Comparison of ENCODE assay signal across 8 cellular contexts in genomic region chr14:96762650-96763049, GRCh38. TPM values are rescaled to one million over a fixed set of nuclear protein-coding genes. Genes with fewer than 3 reads are reported as not detected.
DNase-seq lines count a peak whose midpoint lies in the region; ATAC-seq lines count a peak whose summit lies in the region.

No MANE protein-coding gene starts in this region.

- CTCF ChIA-PET in activated CD4-positive, alpha-beta T cell treated with anti-CD3 and anti-CD28 coated beads for 36 hours (lab: Charles Lee), result interaction anchor here (0.9 to 1.2 kb wide), 4 partner anchors 21 to 196 kb away, joined by 3 read pairs; no protein-coding TSS in a partner anchor

- H3K9me3 Mint-ChIP-seq in activated CD4-positive, alpha-beta T cell treated with anti-CD3 and anti-CD28 coated beads for 36 hours (ENCODE audit: low read depth), result no peaks in the 10 kb centered on the region
- H3K9me3 Mint-ChIP-seq in activated naive CD8-positive, alpha-beta T cell treated with anti-CD3 and anti-CD28 coated beads for 36 hours, result peaks cover 2% of the 10 kb centered on the region

- intact Hi-C loops in activated CD4-positive, alpha-beta T cell treated with anti-CD3 and anti-CD28 coated beads for 36 hours (cut with DNase I, micrococcal nuclease), result loop anchor here (1.0 kb wide), 1 partner anchor 35 kb away; the partner anchor contains the start of gene VRK1 (in 2 of the 2)

- H3K36me3 Mint-ChIP-seq in activated CD4-positive, alpha-beta T cell treated with anti-CD3 and anti-CD28 coated beads for 36 hours (ENCODE audit: low read depth), result no peaks in the 10 kb centered on the region
- no peaks in the 10 kb centered on the region for H3K36me3 Mint-ChIP-seq in activated naive CD8-positive, alpha-beta T cell treated with anti-CD3 and anti-CD28 coated beads for 36 hours

- H3K4me3 Mint-ChIP-seq in activated CD4-positive, alpha-beta T cell treated with anti-CD3 and anti-CD28 coated beads for 36 hours, result peak overlapping the region; percentile 43
- H3K4me3 Mint-ChIP-seq in activated naive CD8-positive, alpha-beta T cell treated with anti-CD3 and anti-CD28 coated beads for 36 hours, result peak overlapping the region; percentile 56

- H3K4me1 Mint-ChIP-seq in activated CD4-positive, alpha-beta T cell treated with anti-CD3 and anti-CD28 coated beads for 36 hours, result peaks cover 3% of the 10 kb centered on the region
- H3K4me1 Mint-ChIP-seq in activated naive CD8-positive, alpha-beta T cell treated with anti-CD3 and anti-CD28 coated beads for 36 hours, result peaks cover 4% of the 10 kb centered on the region

- DNase-seq in activated CD4-positive, alpha-beta T cell treated with anti-CD3 and anti-CD28 coated beads for 36 hours, result peak; percentile 13
- DNase-seq in activated CD4-positive, alpha-beta T cell treated with anti-CD3 and anti-CD28 coated beads, Interleukin-2, amount 50 U/mL, for 48 hours, result no peak
- DNase-seq in NCI-H526 treated with DMSO at 0.1 percent for 48 hours (lab: John Stamatoyannopoulos, UW) (peak; percentile 81), iris pigment epithelial cell (ENCODE audit: low read depth) (peak; percentile 63)
- DNase-seq in activated naive CD8-positive, alpha-beta T cell treated with anti-CD3 and anti-CD28 coated beads for 36 hours, result no peak

- ATAC-seq in activated CD4-positive, alpha-beta T cell treated with anti-CD3 and anti-CD28 coated beads for 36 hours, result peak; percentile 96
- ATAC-seq in GM21360 (IDR thresholded peaks at IDR 0.05; ENCODE audit: unreplicated experiment) (peak; percentile 100), HG03460 (IDR thresholded peaks at IDR 0.05; ENCODE audit: unreplicated experiment) (peak; percentile 99), GM18520 (IDR thresholded peaks at IDR 0.05; ENCODE audit: unreplicated experiment) (no peak)

- POLR2A ChIA-PET in activated CD4-positive, alpha-beta T cell treated with anti-CD3 and anti-CD28 coated beads for 36 hours (lab: Charles Lee), result interaction anchor here (0.9 kb wide), 1 partner anchor 17 kb away, joined by 3 read pairs; no protein-coding TSS in a partner anchor

- peaks cover 9% of the 10 kb centered on the region for H3K27me3 Mint-ChIP-seq in activated CD4-positive, alpha-beta T cell treated with anti-CD3 and anti-CD28 coated beads for 36 hours
- H3K27me3 Mint-ChIP-seq in activated naive CD8-positive, alpha-beta T cell treated with anti-CD3 and anti-CD28 coated beads for 36 hours, result peaks cover 14% of the 10 kb centered on the region

- no peak overlapping the region for H3K27ac Mint-ChIP-seq in activated CD4-positive, alpha-beta T cell treated with anti-CD3 and anti-CD28 coated beads for 36 hours
- no peak overlapping the region for H3K27ac Mint-ChIP-seq in activated naive CD8-positive, alpha-beta T cell treated with anti-CD3 and anti-CD28 coated beads for 36 hours

RNA-seq across cellular contexts. Expression of gene VRK1, which starts 34.5 kb away (rescaled TPM):
- 10 to 100 TPM; 63.1 to 83.3 TPM for total RNA-seq in activated CD4-positive, alpha-beta T cell treated with anti-CD3 and anti-CD28 coated beads for 36 hours
- 10 to 100 TPM; 85.7 to 96.8 TPM for total RNA-seq in activated naive CD8-positive, alpha-beta T cell treated with anti-CD3 and anti-CD28 coated beads for 36 hours

Comparison
In these comparisons a context has a peak if more than half of its experiments do, and no peak if none do; other contexts are left out.
1. DNase-seq: peak in activated CD4-positive, alpha-beta T cell treated with anti-CD3 and anti-CD28 coated beads for 36 hours (single experiment), NCI-H526 treated with DMSO at 0.1 percent for 48 hours (single experiment) and iris pigment epithelial cell (single experiment); none in activated CD4-positive, alpha-beta T cell treated with anti-CD3 and anti-CD28 coated beads, Interleukin-2, amount 50 U/mL, for 48 hours (0 of 2) and activated naive CD8-positive, alpha-beta T cell treated with anti-CD3 and anti-CD28 coated beads for 36 hours (single experiment).